Comparison of ENCODE assay signal across 1 cellular context in genomic region chr10:50470345-50470744, GRCh38.
TF ChIP-seq lines count a peak whose summit lies in the region.

No MANE protein-coding gene starts in this region.

TF ChIP-seq in HEK293, 187 proteins besides CTCF, POLR2A, EP300 and RAD21 (continued from another document):
- TF ChIP-seq, protein P1, sequence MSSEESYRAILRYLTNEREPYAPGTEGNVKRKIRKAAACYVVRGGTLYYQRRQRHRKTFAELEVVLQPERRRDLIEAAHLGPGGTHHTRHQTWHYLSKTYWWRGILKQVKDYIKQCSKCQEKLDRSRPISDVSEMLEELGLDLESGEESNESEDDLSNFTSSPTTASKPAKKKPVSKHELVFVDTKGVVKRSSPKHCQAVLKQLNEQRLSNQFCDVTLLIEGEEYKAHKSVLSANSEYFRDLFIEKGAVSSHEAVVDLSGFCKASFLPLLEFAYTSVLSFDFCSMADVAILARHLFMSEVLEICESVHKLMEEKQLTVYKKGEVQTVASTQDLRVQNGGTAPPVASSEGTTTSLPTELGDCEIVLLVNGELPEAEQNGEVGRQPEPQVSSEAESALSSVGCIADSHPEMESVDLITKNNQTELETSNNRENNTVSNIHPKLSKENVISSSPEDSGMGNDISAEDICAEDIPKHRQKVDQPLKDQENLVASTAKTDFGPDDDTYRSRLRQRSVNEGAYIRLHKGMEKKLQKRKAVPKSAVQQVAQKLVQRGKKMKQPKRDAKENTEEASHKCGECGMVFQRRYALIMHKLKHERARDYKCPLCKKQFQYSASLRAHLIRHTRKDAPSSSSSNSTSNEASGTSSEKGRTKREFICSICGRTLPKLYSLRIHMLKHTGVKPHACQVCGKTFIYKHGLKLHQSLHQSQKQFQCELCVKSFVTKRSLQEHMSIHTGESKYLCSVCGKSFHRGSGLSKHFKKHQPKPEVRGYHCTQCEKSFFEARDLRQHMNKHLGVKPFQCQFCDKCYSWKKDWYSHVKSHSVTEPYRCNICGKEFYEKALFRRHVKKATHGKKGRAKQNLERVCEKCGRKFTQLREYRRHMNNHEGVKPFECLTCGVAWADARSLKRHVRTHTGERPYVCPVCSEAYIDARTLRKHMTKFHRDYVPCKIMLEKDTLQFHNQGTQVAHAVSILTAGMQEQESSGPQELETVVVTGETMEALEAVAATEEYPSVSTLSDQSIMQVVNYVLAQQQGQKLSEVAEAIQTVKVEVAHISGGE (tag by site-specific recombination; conservative IDR thresholded peaks at IDR 0.05; ENCODE audit: low read depth) = no peak
- TF ChIP-seq ZNF560 (tag by site-specific recombination; IDR thresholded peaks at IDR 0.05; ENCODE audit: borderline replicate concordance) (no peak), ZNF654 (tag by site-specific recombination; IDR thresholded peaks at IDR 0.05; ENCODE audit: low read depth) (no peak)
